ENCODE assay signal across 8 cellular contexts in genomic region chr17:1562178-1562643, GRCh38. TPM values are rescaled to one million over a fixed set of nuclear protein-coding genes. Genes with fewer than 3 reads are reported as not detected.
A peak's percentile ranks its signal among the peaks of the same experiment; 100 is the strongest.
DNase-seq lines count a peak whose midpoint lies in the region; ATAC-seq, FAIRE-seq and TF ChIP-seq lines count a peak whose summit lies in the region.

No MANE protein-coding gene starts in this region.

- TF ChIP-seq POLR2A in GM18505 (IDR thresholded peaks at IDR 0.05; ENCODE audit: borderline replicate concordance, extremely low read depth, insufficient read depth, insufficient read length), result no peak
- no peak for TF ChIP-seq POLR2A in H54 (IDR thresholded peaks at IDR 0.05; ENCODE audit: low read depth, low read length)

- no peaks in the 10 kb centered on the region for H3K9me2 ChIP-seq in MM.1S (replicated peaks; ENCODE audit: insufficient read depth, low read length)

- peak overlapping the region; percentile 87; the same call in 1 of the 2 replicates for H3K4me2 ChIP-seq in MM.1S (ENCODE audit: low read depth, low read length)

- peak; percentile 34 for ATAC-seq in GM18505 (IDR thresholded peaks at IDR 0.05; ENCODE audit: unreplicated experiment)

- no peaks in the 10 kb centered on the region for H4K20me1 ChIP-seq in MM.1S (ENCODE audit: insufficient read depth, low read length)

- no peak for FAIRE-seq in H54 (lab: Jason Lieb, UNC)

- CTCF ChIA-PET in HEK293T (lab: Yijun Ruan, JAX), result interaction anchor here (0.6 to 0.7 kb wide), 2 partner anchors 12 to 68 kb away, joined by 3 read pairs; no protein-coding TSS in a partner anchor

- H3K27me3 Mint-ChIP-seq in mesothelial cell of epicardium (ENCODE audit: low read depth), result no peaks in the 10 kb centered on the region

- TF ChIP-seq CTCF in MM.1S (IDR thresholded peaks at IDR 0.05; ENCODE audit: low read length) (no peak), mesothelial cell of epicardium (IDR thresholded peaks at IDR 0.05; ENCODE audit: unreplicated experiment) (no peak)

- no peaks in the 10 kb centered on the region; the same call in 1 of the 2 replicates for H3K27me3 ChIP-seq in MM.1S (replicated peaks; ENCODE audit: insufficient read depth, low read length)

- DNase-seq in H54 (ENCODE audit: insufficient read length, low spot score) (peak; percentile 69), MM.1S (no peak), mesothelial cell of epicardium (ENCODE audit: low spot score in 2 of 2, unreplicated experiment in 2 of 2) (no peak), LoVo (ENCODE audit: low spot score) (no peak), HEK293T (ENCODE audit: extremely low spot score) (no peak), kidney tubule cell (ENCODE audit: low spot score) (no peak)

- H3K27ac ChIP-seq in MM.1S (ENCODE audit: low read length), result no peak overlapping the region
- peak overlapping the region; percentile 29 for H3K27ac ChIP-seq in cingulate gyrus (ENCODE audit: low read depth, low read length)

- no peaks in the 10 kb centered on the region for H3K36me3 Mint-ChIP-seq in mesothelial cell of epicardium

- peak overlapping the region; percentile 85 for H3K4me3 ChIP-seq in MM.1S (ENCODE audit: low read length)

- H3K27ac Mint-ChIP-seq in mesothelial cell of epicardium, result no peak overlapping the region

- H3K4me1 Mint-ChIP-seq in mesothelial cell of epicardium, result peaks cover 27% of the 10 kb centered on the region

- 0 out of 2 replicates have a peak, but pooled peaks cover 4% of the 10 kb centered on the region for H3F3A ChIP-seq in MM.1S (ENCODE audit: insufficient read depth, low read length)

- POLR2A ChIA-PET in HEK293T (lab: Yijun Ruan, JAX), result interaction anchor here (0.6 kb wide), 1 partner anchor 304 kb away, joined by 3 read pairs; no protein-coding TSS in a partner anchor

- peak overlapping the region; percentile 26 for H3K4me3 Mint-ChIP-seq in mesothelial cell of epicardium

- H3K4me1 ChIP-seq in MM.1S (ENCODE audit: low read length), result peaks cover 12% of the 10 kb centered on the region

- H3K79me2 ChIP-seq in MM.1S (ENCODE audit: low read length), result peaks cover 44% of the 10 kb centered on the region

- H3K9ac ChIP-seq in MM.1S (ENCODE audit: low read length), result peak overlapping the region; percentile 79

- no peaks in the 10 kb centered on the region for H3K36me3 ChIP-seq in MM.1S (replicated peaks; ENCODE audit: insufficient read depth, low read length)

- H2AFZ ChIP-seq in MM.1S (ENCODE audit: low read length), result no peak overlapping the region

- H3K9me3 Mint-ChIP-seq in mesothelial cell of epicardium, result no peaks in the 10 kb centered on the region

- H3K9me3 ChIP-seq in MM.1S (replicated peaks; ENCODE audit: insufficient read depth, low read length), result no peaks in the 10 kb centered on the region

TF ChIP-seq in HEK293T, 16 proteins besides CTCF, POLR2A, EP300 and RAD21:
- TF ChIP-seq SUZ12 (IDR thresholded peaks at IDR 0.05) (no peak), LEF1 (IDR thresholded peaks at IDR 0.05; ENCODE audit: borderline replicate concordance) (no peak), FOXA1 (IDR thresholded peaks at IDR 0.05) (no peak), SP1 (IDR thresholded peaks at IDR 0.05) (no peak), NFRKB (IDR thresholded peaks at IDR 0.05) (no peak), FOXM1 (IDR thresholded peaks at IDR 0.05; ENCODE audit: borderline replicate concordance) (no peak), ZNF384 (IDR thresholded peaks at IDR 0.05) (no peak), L3MBTL2 (conservative IDR thresholded peaks at IDR 0.05) (no peak), TARDBP (IDR thresholded peaks at IDR 0.05) (no peak), ARNT (IDR thresholded peaks at IDR 0.05) (no peak), BHLHE40 (IDR thresholded peaks at IDR 0.05; ENCODE audit: borderline replicate concordance) (no peak), PKNOX1 (IDR thresholded peaks at IDR 0.05) (no peak), HDGF (IDR thresholded peaks at IDR 0.05; ENCODE audit: borderline replicate concordance) (no peak), CTBP1 (IDR thresholded peaks at IDR 0.05; ENCODE audit: borderline replicate concordance) (no peak), ELF4 (IDR thresholded peaks at IDR 0.05) (no peak), FOXK2 (IDR thresholded peaks at IDR 0.05) (no peak)

RNA-seq across cellular contexts. Expression of gene PITPNA, which starts 0.4 kb away (rescaled TPM):
- total RNA-seq in mesothelial cell of epicardium, result 58.3 to 63.4 TPM (median 61.8 TPM) in 3 replicates

RNA-seq across cellular contexts. Expression of gene INPP5K, which starts 45.8 kb away (rescaled TPM):
- total RNA-seq in mesothelial cell of epicardium, result 22.4 to 23.5 TPM (median 22.5 TPM) in 3 replicates
